ENCODE assay signal across 22 cellular contexts in the genomic region with DNA sequence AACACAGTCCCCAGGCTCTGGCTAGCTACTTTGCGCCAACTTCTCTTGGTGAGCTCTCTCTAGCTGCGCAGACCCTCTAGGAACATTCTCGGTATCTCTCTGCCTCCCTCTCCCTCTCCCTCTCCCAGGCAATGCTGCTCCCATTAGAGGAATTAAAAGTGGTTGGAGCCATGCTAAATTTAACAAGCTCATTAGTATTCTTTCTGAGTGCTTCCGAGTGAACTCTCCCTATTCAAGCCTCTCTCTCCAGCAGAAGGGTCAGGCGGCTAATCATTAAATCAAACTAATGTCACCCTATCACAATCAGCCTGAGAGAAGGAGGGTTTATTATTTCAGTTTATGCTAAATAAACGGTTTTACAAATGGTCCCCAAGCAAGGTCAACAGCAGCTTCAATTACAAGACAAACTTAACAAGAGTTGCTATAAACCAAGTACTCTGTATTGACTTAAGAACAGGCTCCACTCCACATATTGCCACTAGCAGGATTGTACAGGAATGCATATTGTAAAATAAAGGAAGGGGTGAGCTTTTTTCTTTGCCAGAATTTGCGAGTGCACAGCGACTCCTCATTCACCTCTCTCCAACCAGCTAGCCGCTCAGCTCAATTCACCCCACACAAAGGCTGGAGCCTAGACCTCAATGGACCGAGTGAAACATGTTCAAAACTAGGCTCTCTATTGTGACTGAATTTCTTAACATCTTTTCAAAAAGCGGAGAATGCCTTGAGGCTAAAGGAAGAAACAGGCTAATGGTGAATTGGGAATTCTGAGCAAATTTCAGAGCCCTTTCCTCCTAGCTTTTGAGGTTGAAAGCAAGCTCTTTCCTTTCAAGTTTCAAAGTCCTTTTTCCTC.
DNase-seq lines count a peak whose midpoint lies in the region; TF ChIP-seq lines count a peak whose summit lies in the region.
"Had no signal": no experiment of that assay in that cellular context is flagged by ENCODE, and none has a peak within 500 bp of the region (broad histone marks: within the 10 kb centered on the region; RNA-seq: fewer than 3 reads in every experiment).

No MANE protein-coding gene starts in this region.

- H3K27ac ChIP-seq in VCaP = peak overlapping the region; percentile 77
- H3K27ac ChIP-seq: BLaER1, coronary artery, epithelial cell of prostate, suprapubic skin had no signal

- DNase-seq in ELF-1 (ENCODE audit: low read depth, low spot score) (peak; percentile 39), islet precursor cell (peak; percentile 61), putamen (ENCODE audit: low spot score) (peak; percentile 59), COR-L47 (lab: John Stamatoyannopoulos, UW) (no peak), NCI-H2081 (lab: John Stamatoyannopoulos, UW) (no peak), NCI-H748 (lab: John Stamatoyannopoulos, UW; ENCODE audit: unreplicated experiment) (no peak), NCI-H1417 (lab: John Stamatoyannopoulos, UW) (no peak)
- DNase-seq: activated CD8-positive, alpha-beta memory T cell treated with anti-CD3 and anti-CD28 coated beads, Interleukin-2, amount 10 ng/mL, durations not matched to agents 7 days and 5 days; activated gamma-delta T cell; DMS79 treated with DMSO at 0.1 percent for 48 hours; glutamatergic neuron; natural killer cell; NCI-H187 treated with DMSO at 0.1 percent for 48 hours; NCI-H510A treated with DMSO at 0.1 percent for 48 hours; stimulated activated CD4-positive, alpha-beta T cell treated with anti-CD3 and anti-CD28 coated beads, Interleukin-2, amount 100 ng/mL, for 48 hours; stimulated activated CD8-positive, alpha-beta memory T cell treated with anti-CD3 and anti-CD28 coated beads, Interleukin-4, amount 100 ng/mL, for 48 hours; T-helper 1 cell had no signal

- no peak for TF ChIP-seq CTCF in VCaP (conservative IDR thresholded peaks at IDR 0.05)

Comparison
In these comparisons a context has a peak if more than half of its experiments do, and no peak if none do; other contexts are left out.
1. DNase-seq: peak in ELF-1 (single experiment), islet precursor cell (single experiment) and putamen (single experiment); none in COR-L47 (single experiment), NCI-H2081 (0 of 2), NCI-H748 (single experiment) and NCI-H1417 (0 of 3).